15 cellular contexts compared by ENCODE assay signal in genomic region chr16:73717266-73718057, GRCh38.
"Had no signal": no experiment of that assay in that cellular context is flagged by ENCODE, and none has a peak within 500 bp of the region (broad histone marks: within the 10 kb centered on the region; RNA-seq: fewer than 3 reads in every experiment).

No MANE protein-coding gene starts in this region.

- DNase-seq: activated CD4-positive, alpha-beta T cell treated with anti-CD3 and anti-CD28 coated beads for 48 hours; activated CD8-positive, alpha-beta memory T cell treated with anti-CD3 and anti-CD28 coated beads for 24 hours; activated naive CD4-positive, alpha-beta T cell treated with Interleukin-2 at 50 U/mL for 16 hours; activated naive CD8-positive, alpha-beta T cell treated with anti-CD3 and anti-CD28 coated beads, Interleukin-2, amount 50 U/mL, for 24 hours; central memory CD4-positive, alpha-beta T cell; cortex of kidney; effector CD8-positive, alpha-beta T cell; kidney glomerular epithelial cell; naive thymus-derived CD4-positive, alpha-beta T cell; occipital lobe; stimulated activated CD4-positive, alpha-beta T cell treated with anti-CD3 and anti-CD28 coated beads, Interleukin-2, amount 100 ng/mL, for 48 hours; stimulated activated naive CD4-positive, alpha-beta T cell treated with Interleukin-2 at 50 U/mL for 16 hours had no signal

- H3K9me3 Mint-ChIP-seq: activated naive CD8-positive, alpha-beta T cell treated with anti-CD3 and anti-CD28 coated beads, Interleukin-2, amount 50 U/mL, for 24 hours had no signal

- H3K27me3 ChIP-seq: upper lobe of left lung had no signal

- H3K4me1 Mint-ChIP-seq: activated naive CD8-positive, alpha-beta T cell treated with anti-CD3 and anti-CD28 coated beads, Interleukin-2, amount 50 U/mL, for 24 hours; naive thymus-derived CD4-positive, alpha-beta T cell had no signal

- H3K9me3 ChIP-seq: upper lobe of left lung had no signal

- H3K36me3 Mint-ChIP-seq: naive thymus-derived CD4-positive, alpha-beta T cell had no signal

- H3K4me3 ChIP-seq: upper lobe of left lung had no signal

- H3K27ac Mint-ChIP-seq: activated naive CD8-positive, alpha-beta T cell treated with anti-CD3 and anti-CD28 coated beads, Interleukin-2, amount 50 U/mL, for 24 hours; naive thymus-derived CD4-positive, alpha-beta T cell; T-helper 1 cell treated with Interleukin-12 subunit alpha and Interleukin-12 subunit beta and Interleukin-4 antibody, amounts not matched to agents 30 μg/mL and 1 μg/mL, for 36 hours; WTC11 had no signal

- H3K27ac ChIP-seq: upper lobe of left lung had no signal

- ATAC-seq: activated naive CD8-positive, alpha-beta T cell treated with anti-CD3 and anti-CD28 coated beads, Interleukin-2, amount 50 U/mL, for 24 hours; naive thymus-derived CD4-positive, alpha-beta T cell; WTC11 had no signal

- H3K36me3 ChIP-seq: upper lobe of left lung had no signal

- H3K4me3 Mint-ChIP-seq: activated naive CD8-positive, alpha-beta T cell treated with anti-CD3 and anti-CD28 coated beads, Interleukin-2, amount 50 U/mL, for 24 hours; naive thymus-derived CD4-positive, alpha-beta T cell; T-helper 1 cell treated with Interleukin-12 subunit alpha and Interleukin-12 subunit beta and Interleukin-4 antibody, amounts not matched to agents 30 μg/mL and 1 μg/mL, for 36 hours; WTC11 had no signal
